Comparison of ENCODE assay signal across 8 cellular contexts in genomic region chr1:35202048-35202719, GRCh38. TPM values are rescaled to one million over a fixed set of nuclear protein-coding genes. Genes with fewer than 3 reads are reported as not detected.
DNase-seq lines count a peak whose midpoint lies in the region; ATAC-seq, FAIRE-seq and TF ChIP-seq lines count a peak whose summit lies in the region.

No MANE protein-coding gene starts in this region.

- peak; percentile 58 for TF ChIP-seq CTCF in activated B cell treated with CpG ODN at 0.5 μM for 24 hours (IDR thresholded peaks at IDR 0.05)
- peak; percentile 89 for TF ChIP-seq CTCF in kidney (IDR thresholded peaks at IDR 0.05; ENCODE audit: borderline replicate concordance, extremely low read depth, insufficient read depth)

- no peaks in the 10 kb centered on the region for H3K36me3 Mint-ChIP-seq in activated B cell treated with CpG ODN at 0.5 μM for 24 hours (ENCODE audit: low read depth)
- H3K36me3 Mint-ChIP-seq in central memory CD8-positive, alpha-beta T cell (ENCODE audit: insufficient read depth), result peaks cover 3% of the 10 kb centered on the region

- H3K9me3 Mint-ChIP-seq in activated B cell treated with CpG ODN at 0.5 μM for 24 hours, result no peaks in the 10 kb centered on the region
- no peaks in the 10 kb centered on the region for H3K9me3 Mint-ChIP-seq in central memory CD8-positive, alpha-beta T cell

- peak; percentile 64 for DNase-seq in GM04504 (ENCODE audit: low read depth)
- peak; percentile 96 for DNase-seq in NCI-H2227 treated with DMSO at 0.1 percent for 48 hours (lab: John Stamatoyannopoulos, UW)
- peak; percentile 30 for DNase-seq in activated B cell treated with CpG ODN at 0.5 μM for 24 hours
- peak; percentile 40 to 61 for DNase-seq in central memory CD8-positive, alpha-beta T cell (ENCODE audit: low spot score in 2 of 2)
- no peak for DNase-seq in kidney
- DNase-seq in stimulated activated CD4-positive, alpha-beta T cell treated with anti-CD3 and anti-CD28 coated beads, Interleukin-1b, Interleukin-23, amount 100 ng/mL, for 4 hours (ENCODE audit: low read depth in 2 of 2), result peak; percentile 29 to 54

- H3K27ac ChIP-seq in kidney (ENCODE audit: low read depth in 2 of 2, low read length in 2 of 2), result no peak overlapping the region

- POLR2A ChIA-PET in activated B cell treated with CpG ODN at 0.5 μM for 24 hours (lab: Charles Lee), result interaction anchor here (1.3 kb wide), 1 partner anchor 9 kb away, joined by 19 read pairs; the partner anchor contains the start of gene SFPQ

- H3K27me3 Mint-ChIP-seq in activated B cell treated with CpG ODN at 0.5 μM for 24 hours, result no peaks in the 10 kb centered on the region
- H3K27me3 Mint-ChIP-seq in central memory CD8-positive, alpha-beta T cell, result peaks cover 8% of the 10 kb centered on the region

- no peaks in the 10 kb centered on the region for H3K9me3 ChIP-seq in kidney (ENCODE audit: control insufficient read depth in 1 of 2, low read length in 2 of 2)

- peak; percentile 50 for FAIRE-seq in kidney (lab: Jason Lieb, UNC)

- peak; percentile 73 for ATAC-seq in HG03108 (IDR thresholded peaks at IDR 0.05; ENCODE audit: unreplicated experiment)
- ATAC-seq in activated B cell treated with CpG ODN at 0.5 μM for 24 hours (ENCODE audit: low read depth), result peak; percentile 100
- peak; percentile 97 for ATAC-seq in central memory CD8-positive, alpha-beta T cell (replicated peaks; ENCODE audit: extremely low read depth, poor library complexity, severe bottlenecking)
- ATAC-seq in HG02763 (IDR thresholded peaks at IDR 0.05; ENCODE audit: unreplicated experiment), result no peak

- H3K4me1 ChIP-seq in kidney (ENCODE audit: control insufficient read depth in 1 of 2, insufficient read depth in 1 of 2, low read depth in 1 of 2, low read length in 2 of 2), result no peaks in the 10 kb centered on the region

- H3K36me3 ChIP-seq in kidney (ENCODE audit: control insufficient read depth in 1 of 2, insufficient read depth in 2 of 2, low read length in 2 of 2), result no peaks in the 10 kb centered on the region

- no peak overlapping the region for H3K9ac ChIP-seq in kidney (ENCODE audit: low read length in 2 of 2)

- CTCF ChIA-PET in activated B cell treated with CpG ODN at 0.5 μM for 24 hours (lab: Charles Lee), result interaction anchor here (0.6 to 1.2 kb wide), 10 partner anchors 9 to 119 kb away, joined by 3 to 17 read pairs (median 3); partner anchors contain the start of gene SFPQ

- H3K27ac Mint-ChIP-seq in activated B cell treated with CpG ODN at 0.5 μM for 24 hours, result no peak overlapping the region
- H3K27ac Mint-ChIP-seq in central memory CD8-positive, alpha-beta T cell (ENCODE audit: low read depth), result no peak overlapping the region

- H3K4me1 Mint-ChIP-seq in activated B cell treated with CpG ODN at 0.5 μM for 24 hours, result peaks cover 5% of the 10 kb centered on the region
- H3K4me1 Mint-ChIP-seq in central memory CD8-positive, alpha-beta T cell, result peaks cover 7% of the 10 kb centered on the region

- intact Hi-C loops in activated B cell treated with CpG ODN at 0.5 μM for 24 hours (cut with micrococcal nuclease), result loop anchor here (1.0 to 5.0 kb wide), 6 partner anchors 9 to 572 kb away; partner anchors contain the start of genes SFPQ and ZMYM4
- intact Hi-C loops in kidney (cut with DNase I), result no loop called here

- peak overlapping the region; percentile 14 to 26 for H3K4me3 ChIP-seq in kidney (ENCODE audit: low read length in 2 of 2)

- no peak overlapping the region for H3K4me3 Mint-ChIP-seq in activated B cell treated with CpG ODN at 0.5 μM for 24 hours
- H3K4me3 Mint-ChIP-seq in central memory CD8-positive, alpha-beta T cell, result no peak overlapping the region

RNA-seq across cellular contexts. Expression of gene SFPQ, which starts 9.2 kb away (rescaled TPM):
- 380 and 429 TPM in 2 replicates for total RNA-seq in activated B cell treated with CpG ODN at 0.5 μM for 24 hours
- total RNA-seq in kidney, result 248 TPM
- 140 TPM for polyA plus RNA-seq in kidney (ENCODE audit: insufficient read depth, low read depth, low replicate concordance)
